ENCODE assay signal across 1 cellular context in the genomic region with DNA sequence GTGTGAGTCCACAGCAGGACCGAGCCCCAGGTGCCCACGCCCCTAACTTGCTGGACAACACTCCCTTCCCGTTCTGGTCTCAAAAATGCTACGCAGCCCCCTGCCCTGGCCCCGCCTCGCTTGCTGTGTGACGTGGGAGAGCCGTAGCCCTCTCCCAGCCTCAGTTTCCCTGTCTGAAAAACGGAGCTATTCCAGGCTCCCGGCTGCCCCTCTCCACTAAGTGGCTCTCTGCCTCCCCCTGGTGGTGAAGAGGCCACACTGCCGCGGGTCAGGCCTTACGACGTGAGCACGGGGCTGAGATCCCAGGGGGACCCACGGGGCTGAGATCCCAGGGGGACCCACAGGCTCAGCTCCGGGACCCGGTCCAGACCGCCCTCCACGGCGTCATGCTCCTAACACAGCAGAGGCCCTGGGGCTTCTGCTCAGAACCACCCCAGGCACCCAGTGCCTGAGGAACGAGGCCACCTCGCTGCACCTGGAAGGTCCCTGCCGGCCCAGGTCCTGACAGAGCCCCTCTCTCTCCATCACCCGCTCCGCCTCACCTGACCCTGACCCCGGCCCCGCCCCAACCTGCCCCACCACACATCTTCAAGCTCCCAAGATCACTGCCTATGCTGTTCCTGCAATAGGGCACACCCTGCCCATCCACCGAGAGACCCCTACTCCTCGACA.
TF ChIP-seq lines count a peak whose summit lies in the region.

No MANE protein-coding gene starts in this region.

TF ChIP-seq in HEK293, 187 proteins besides CTCF, POLR2A, EP300 and RAD21 (continued from another document):
- TF ChIP-seq ZNF138 (tag by site-specific recombination; IDR thresholded peaks at IDR 0.05; ENCODE audit: borderline replicate concordance) (no peak), SCRT2 (tag by site-specific recombination; IDR thresholded peaks at IDR 0.05) (peak; percentile 90), ZNF239 (tag by site-specific recombination; IDR thresholded peaks at IDR 0.05) (no peak), ZNF777 (tag by site-specific recombination; IDR thresholded peaks at IDR 0.05; ENCODE audit: borderline replicate concordance) (peak; percentile 38; the same call in 1 of the 2 replicates), GLIS2 (tag by site-specific recombination; IDR thresholded peaks at IDR 0.05) (peak; percentile 30; the same call in 1 of the 2 replicates), ZNF423 (tag by site-specific recombination; IDR thresholded peaks at IDR 0.05) (0 out of 2 replicates have a peak, but pooled peaks have one; percentile 18)
- TF ChIP-seq, protein P1, sequence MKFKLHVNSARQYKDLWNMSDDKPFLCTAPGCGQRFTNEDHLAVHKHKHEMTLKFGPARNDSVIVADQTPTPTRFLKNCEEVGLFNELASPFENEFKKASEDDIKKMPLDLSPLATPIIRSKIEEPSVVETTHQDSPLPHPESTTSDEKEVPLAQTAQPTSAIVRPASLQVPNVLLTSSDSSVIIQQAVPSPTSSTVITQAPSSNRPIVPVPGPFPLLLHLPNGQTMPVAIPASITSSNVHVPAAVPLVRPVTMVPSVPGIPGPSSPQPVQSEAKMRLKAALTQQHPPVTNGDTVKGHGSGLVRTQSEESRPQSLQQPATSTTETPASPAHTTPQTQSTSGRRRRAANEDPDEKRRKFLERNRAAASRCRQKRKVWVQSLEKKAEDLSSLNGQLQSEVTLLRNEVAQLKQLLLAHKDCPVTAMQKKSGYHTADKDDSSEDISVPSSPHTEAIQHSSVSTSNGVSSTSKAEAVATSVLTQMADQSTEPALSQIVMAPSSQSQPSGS (tag by site-specific recombination; IDR thresholded peaks at IDR 0.05; ENCODE audit: low read depth), result no peak
- TF ChIP-seq, protein P2, sequence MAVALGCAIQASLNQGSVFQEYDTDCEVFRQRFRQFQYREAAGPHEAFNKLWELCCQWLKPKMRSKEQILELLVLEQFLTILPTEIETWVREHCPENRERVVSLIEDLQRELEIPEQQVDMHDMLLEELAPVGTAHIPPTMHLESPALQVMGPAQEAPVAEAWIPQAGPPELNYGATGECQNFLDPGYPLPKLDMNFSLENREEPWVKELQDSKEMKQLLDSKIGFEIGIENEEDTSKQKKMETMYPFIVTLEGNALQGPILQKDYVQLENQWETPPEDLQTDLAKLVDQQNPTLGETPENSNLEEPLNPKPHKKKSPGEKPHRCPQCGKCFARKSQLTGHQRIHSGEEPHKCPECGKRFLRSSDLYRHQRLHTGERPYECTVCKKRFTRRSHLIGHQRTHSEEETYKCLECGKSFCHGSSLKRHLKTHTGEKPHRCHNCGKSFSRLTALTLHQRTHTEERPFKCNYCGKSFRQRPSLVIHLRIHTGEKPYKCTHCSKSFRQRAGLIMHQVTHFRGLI (tag by site-specific recombination; IDR thresholded peaks at IDR 0.05), result no peak
